Comparison of ENCODE assay signal across 21 cellular contexts in genomic region chr11:75259711-75260110, GRCh38. TPM values are rescaled to one million over a fixed set of nuclear protein-coding genes. Genes with fewer than 3 reads are reported as not detected.
DNase-seq lines count a peak whose midpoint lies in the region; ATAC-seq and TF ChIP-seq lines count a peak whose summit lies in the region.
"Had no signal": no experiment of that assay in that cellular context is flagged by ENCODE, and none has a peak within 500 bp of the region (broad histone marks: within the 10 kb centered on the region; RNA-seq: fewer than 3 reads in every experiment).

No MANE protein-coding gene starts in this region.

- H3K27me3 ChIP-seq in CD8-positive, alpha-beta T cell (ENCODE audit: insufficient read depth, low read length) = no peaks in the 10 kb centered on the region
- peaks cover 32% of the 10 kb centered on the region for H3K27me3 ChIP-seq in foreskin keratinocyte
- H3K27me3 ChIP-seq: esophagus muscularis mucosa, suprapubic skin had no signal

- H3K9me3 ChIP-seq in CD8-positive, alpha-beta T cell (ENCODE audit: low read length) = no peaks in the 10 kb centered on the region
- H3K9me3 ChIP-seq: esophagus muscularis mucosa, suprapubic skin had no signal

- H3K27ac ChIP-seq in CD8-positive, alpha-beta T cell (ENCODE audit: low read depth, low read length) = no peak overlapping the region
- no peak overlapping the region for H3K27ac ChIP-seq in foreskin keratinocyte
- H3K27ac ChIP-seq: esophagus muscularis mucosa, HL-60, SK-N-MC, suprapubic skin had no signal

- CTCF ChIA-PET in activated CD8-positive, alpha-beta T cell treated with anti-CD3 and anti-CD28 coated beads, Interleukin-2, amount 10 ng/mL, durations not matched to agents 7 days and 5 days (lab: Charles Lee) = no interaction called here
- CTCF ChIA-PET in activated CD8-positive, alpha-beta T cell treated with anti-CD3 and anti-CD28 coated beads for 36 hours (lab: Charles Lee) = interaction anchor here (1.0 to 3.8 kb wide), 3 partner anchors 11 to 237 kb away, joined by 3 to 20 read pairs (median 4); no protein-coding TSS in a partner anchor
- CTCF ChIA-PET in CD8-positive, alpha-beta T cell (lab: Charles Lee) = interaction anchor here (1.3 to 4.9 kb wide), 4 partner anchors 10 to 55 kb away, joined by 3 to 35 read pairs (median 10); no protein-coding TSS in a partner anchor

- intact Hi-C loops in activated CD8-positive, alpha-beta T cell treated with anti-CD3 and anti-CD28 coated beads for 36 hours (cut with micrococcal nuclease) = no loop called here
- intact Hi-C loops in CD8-positive, alpha-beta T cell (cut with DNase I, micrococcal nuclease) = no loop called here
- intact Hi-C loops in posterior vena cava (cut with DNase I) = no loop called here

- TF ChIP-seq CTCF in activated CD8-positive, alpha-beta T cell treated with anti-CD3 and anti-CD28 coated beads for 36 hours (IDR thresholded peaks at IDR 0.05) = no peak
- no peak for TF ChIP-seq CTCF in CD8-positive, alpha-beta T cell (IDR thresholded peaks at IDR 0.05)
- TF ChIP-seq CTCF in foreskin keratinocyte (conservative IDR thresholded peaks at IDR 0.05) = no peak

- no peak for ATAC-seq in activated CD8-positive, alpha-beta T cell treated with anti-CD3 and anti-CD28 coated beads, Interleukin-2, amount 10 ng/mL, durations not matched to agents 7 days and 5 days
- no peak for ATAC-seq in activated CD8-positive, alpha-beta T cell treated with anti-CD3 and anti-CD28 coated beads for 36 hours
- ATAC-seq in CD8-positive, alpha-beta T cell = no peak
- ATAC-seq in foreskin keratinocyte (no peak), GM21825 (IDR thresholded peaks at IDR 0.05; ENCODE audit: unreplicated experiment) (no peak)

- H3K4me1 Mint-ChIP-seq in activated CD8-positive, alpha-beta T cell treated with anti-CD3 and anti-CD28 coated beads, Interleukin-2, amount 10 ng/mL, durations not matched to agents 7 days and 5 days (ENCODE audit: low read depth) = peaks cover 43% of the 10 kb centered on the region
- peaks cover 36% of the 10 kb centered on the region for H3K4me1 Mint-ChIP-seq in activated CD8-positive, alpha-beta T cell treated with anti-CD3 and anti-CD28 coated beads for 36 hours (ENCODE audit: low read depth)
- H3K4me1 Mint-ChIP-seq in CD8-positive, alpha-beta T cell (ENCODE audit: low read depth) = peaks cover 52% of the 10 kb centered on the region
- H3K4me1 Mint-ChIP-seq: mesothelial cell of epicardium had no signal

- H3K4me3 Mint-ChIP-seq in activated CD8-positive, alpha-beta T cell treated with anti-CD3 and anti-CD28 coated beads, Interleukin-2, amount 10 ng/mL, durations not matched to agents 7 days and 5 days = no peak overlapping the region
- H3K4me3 Mint-ChIP-seq in activated CD8-positive, alpha-beta T cell treated with anti-CD3 and anti-CD28 coated beads for 36 hours = no peak overlapping the region
- no peak overlapping the region for H3K4me3 Mint-ChIP-seq in CD8-positive, alpha-beta T cell
- H3K4me3 Mint-ChIP-seq: mesothelial cell of epicardium had no signal

- POLR2A ChIA-PET in activated CD8-positive, alpha-beta T cell treated with anti-CD3 and anti-CD28 coated beads, Interleukin-2, amount 10 ng/mL, durations not matched to agents 7 days and 5 days (lab: Charles Lee) = no interaction called here
- POLR2A ChIA-PET in activated CD8-positive, alpha-beta T cell treated with anti-CD3 and anti-CD28 coated beads for 36 hours (lab: Charles Lee) = interaction anchor here (1.1 kb wide), 2 partner anchors 17 to 93 kb away, joined by 3 read pairs; no protein-coding TSS in a partner anchor
- POLR2A ChIA-PET in CD8-positive, alpha-beta T cell (lab: Charles Lee) = no interaction called here

- H3K36me3 ChIP-seq in CD8-positive, alpha-beta T cell (ENCODE audit: insufficient read depth, low read length) = no peaks in the 10 kb centered on the region
- H3K36me3 ChIP-seq: esophagus muscularis mucosa, suprapubic skin had no signal

- no peaks in the 10 kb centered on the region for H3K36me3 Mint-ChIP-seq in activated CD8-positive, alpha-beta T cell treated with anti-CD3 and anti-CD28 coated beads, Interleukin-2, amount 10 ng/mL, durations not matched to agents 7 days and 5 days (ENCODE audit: low read depth)
- no peaks in the 10 kb centered on the region for H3K36me3 Mint-ChIP-seq in activated CD8-positive, alpha-beta T cell treated with anti-CD3 and anti-CD28 coated beads for 36 hours (ENCODE audit: low read depth)
- H3K36me3 Mint-ChIP-seq in CD8-positive, alpha-beta T cell = no peaks in the 10 kb centered on the region
- H3K36me3 Mint-ChIP-seq: mesothelial cell of epicardium had no signal

- H3K9me3 Mint-ChIP-seq in activated CD8-positive, alpha-beta T cell treated with anti-CD3 and anti-CD28 coated beads, Interleukin-2, amount 10 ng/mL, durations not matched to agents 7 days and 5 days (ENCODE audit: insufficient read depth) = no peaks in the 10 kb centered on the region
- no peaks in the 10 kb centered on the region for H3K9me3 Mint-ChIP-seq in activated CD8-positive, alpha-beta T cell treated with anti-CD3 and anti-CD28 coated beads for 36 hours
- no peaks in the 10 kb centered on the region for H3K9me3 Mint-ChIP-seq in CD8-positive, alpha-beta T cell

- peak overlapping the region; percentile 28 for H3K27ac Mint-ChIP-seq in activated CD8-positive, alpha-beta T cell treated with anti-CD3 and anti-CD28 coated beads, Interleukin-2, amount 10 ng/mL, durations not matched to agents 7 days and 5 days
- no peak overlapping the region for H3K27ac Mint-ChIP-seq in activated CD8-positive, alpha-beta T cell treated with anti-CD3 and anti-CD28 coated beads for 36 hours
- H3K27ac Mint-ChIP-seq in CD8-positive, alpha-beta T cell = peak overlapping the region; percentile 88
- H3K27ac Mint-ChIP-seq: IgD-negative memory B cell, mesothelial cell of epicardium had no signal

- peaks cover 24% of the 10 kb centered on the region for H3K27me3 Mint-ChIP-seq in activated CD8-positive, alpha-beta T cell treated with anti-CD3 and anti-CD28 coated beads, Interleukin-2, amount 10 ng/mL, durations not matched to agents 7 days and 5 days (ENCODE audit: low read depth)
- no peaks in the 10 kb centered on the region for H3K27me3 Mint-ChIP-seq in activated CD8-positive, alpha-beta T cell treated with anti-CD3 and anti-CD28 coated beads for 36 hours
- no peaks in the 10 kb centered on the region for H3K27me3 Mint-ChIP-seq in CD8-positive, alpha-beta T cell (ENCODE audit: low read depth)

- no peak overlapping the region for H3K4me3 ChIP-seq in CD8-positive, alpha-beta T cell (ENCODE audit: low read depth, low read length)
- H3K4me3 ChIP-seq: esophagus muscularis mucosa, SK-N-MC, suprapubic skin had no signal

- peaks cover 59% of the 10 kb centered on the region for H3K4me1 ChIP-seq in CD8-positive, alpha-beta T cell (ENCODE audit: insufficient read depth, low read length)
- H3K4me1 ChIP-seq in foreskin keratinocyte = no peaks in the 10 kb centered on the region

- DNase-seq in activated CD8-positive, alpha-beta T cell treated with anti-CD3 and anti-CD28 coated beads, Interleukin-2, amount 10 ng/mL, durations not matched to agents 7 days and 5 days = no peak
- DNase-seq in activated CD8-positive, alpha-beta T cell treated with anti-CD3 and anti-CD28 coated beads for 36 hours = no peak
- DNase-seq in CD8-positive, alpha-beta T cell = peak in 1 of 7 experiments; percentile 43
- DNase-seq in dermis blood vessel endothelial cell (peak; percentile 13), posterior vena cava (ENCODE audit: low spot score) (peak; percentile 29), foreskin keratinocyte (no peak), dedifferentiated amniotic fluid mesenchymal stem cell (ENCODE audit: extremely low spot score) (no peak)
- DNase-seq: activated CD4-positive, alpha-beta T cell treated with anti-CD3 and anti-CD28 coated beads for 1 hour; activated CD8-positive, alpha-beta memory T cell treated with anti-CD3 and anti-CD28 coated beads, Interleukin-2, amount 50 U/mL, for 4 hours; C1 segment of cervical spinal cord; DMS79 treated with DMSO at 0.1 percent for 48 hours; MV-4-11; NCI-H187 treated with DMSO at 0.1 percent for 48 hours; T-helper 9 cell had no signal

RNA-seq across cellular contexts. Expression of gene TPBGL, which starts 19.1 kb away (rescaled TPM):
- under 1 TPM in 1 of 2 experiments, not detected in 1; 0.13 TPM for total RNA-seq in activated CD8-positive, alpha-beta T cell treated with anti-CD3 and anti-CD28 coated beads, Interleukin-2, amount 10 ng/mL, durations not matched to agents 7 days and 5 days
- total RNA-seq in activated CD8-positive, alpha-beta T cell treated with anti-CD3 and anti-CD28 coated beads for 36 hours = under 1 TPM; 0.18 to 0.20 TPM
- under 1 TPM; 0.31 to 0.43 TPM for total RNA-seq in CD8-positive, alpha-beta T cell
- total RNA-seq in dermis blood vessel endothelial cell (0.17 TPM in 1 of 2 replicates, not detected in the other), posterior vena cava (under 1 TPM; 0.46 to 0.67 TPM), foreskin keratinocyte (not detected in 2 replicates)
- polyA plus RNA-seq in foreskin keratinocyte = 0.01 TPM in 1 of 2 replicates, not detected in the other
- polyA plus RNA-seq: IgD-negative memory B cell had no signal

Comparison
In these comparisons a context has a peak if more than half of its experiments do, and no peak if none do; other contexts are left out.
1. DNase-seq: peak in dermis blood vessel endothelial cell (single experiment) and posterior vena cava (single experiment); none in activated CD8-positive, alpha-beta T cell treated with anti-CD3 and anti-CD28 coated beads, Interleukin-2, amount 10 ng/mL, durations not matched to agents 7 days and 5 days (single experiment), activated CD8-positive, alpha-beta T cell treated with anti-CD3 and anti-CD28 coated beads for 36 hours (single experiment), foreskin keratinocyte (0 of 2) and dedifferentiated amniotic fluid mesenchymal stem cell (single experiment).